20 cellular contexts compared by ENCODE assay signal in the genomic region with DNA sequence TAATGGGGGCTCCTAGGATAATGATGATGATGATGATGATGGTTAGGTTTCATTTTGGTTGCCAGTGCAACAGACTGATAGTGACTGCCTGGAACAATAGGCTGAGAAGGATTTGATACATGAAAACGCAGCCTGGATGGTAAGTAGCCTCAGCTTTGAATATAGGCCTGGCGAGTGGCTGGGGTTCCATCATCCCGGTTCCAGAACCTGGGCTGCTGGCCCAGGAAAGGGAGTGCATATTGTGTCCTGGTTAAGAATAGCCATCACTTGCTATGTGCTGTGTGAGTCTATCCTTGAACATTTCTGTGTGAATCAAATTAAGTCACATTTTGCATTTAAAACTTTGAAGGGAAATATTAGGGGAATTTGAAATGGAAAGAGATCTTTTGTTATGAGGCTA.
DNase-seq lines count a peak whose midpoint lies in the region; ATAC-seq and TF ChIP-seq lines count a peak whose summit lies in the region.
"Had no signal": no experiment of that assay in that cellular context is flagged by ENCODE, and none has a peak within 500 bp of the region (broad histone marks: within the 10 kb centered on the region; RNA-seq: fewer than 3 reads in every experiment).

No MANE protein-coding gene starts in this region.

- H3K27me3 ChIP-seq in DND-41 (ENCODE audit: insufficient read depth, low read length, poor library complexity) (no peaks in the 10 kb centered on the region), DOHH2 (ENCODE audit: control insufficient read depth, low read length) (no peaks in the 10 kb centered on the region)
- H3K27me3 ChIP-seq: BLaER1 treated with 17β-estradiol and CSF1 and Interleukin-3, amounts not matched to agents 10 nM and 100 nM; SJSA1 had no signal

- no peaks in the 10 kb centered on the region for H3K9me3 ChIP-seq in DND-41 (ENCODE audit: insufficient read depth, low read length, severe bottlenecking)
- H3K9me3 ChIP-seq in DOHH2 (ENCODE audit: control insufficient read depth, insufficient read depth, low read length) = no peaks in the 10 kb centered on the region
- H3K9me3 ChIP-seq in OCI-LY7 (ENCODE audit: low read length) = no peaks in the 10 kb centered on the region
- H3K9me3 ChIP-seq: BLaER1 treated with 17β-estradiol and CSF1 and Interleukin-3, amounts not matched to agents 10 nM and 100 nM; Caco-2; SJSA1 had no signal

- H3K79me2 ChIP-seq in DND-41 (ENCODE audit: insufficient read depth, low read length) = peaks cover 95% of the 10 kb centered on the region
- peaks cover 100% of the 10 kb centered on the region for H3K79me2 ChIP-seq in DOHH2 (ENCODE audit: control insufficient read depth, low read length)
- H3K79me2 ChIP-seq in OCI-LY7 (ENCODE audit: insufficient read depth, low read depth, low read length) = peaks cover 88% of the 10 kb centered on the region

- H3K27ac Mint-ChIP-seq in central memory CD8-positive, alpha-beta T cell (ENCODE audit: low read depth) = peak overlapping the region; percentile 64
- no peak overlapping the region for H3K27ac Mint-ChIP-seq in Calu3 (ENCODE audit: unreplicated experiment)
- peak overlapping the region in 1 of 2 donors; percentile 61 for H3K27ac Mint-ChIP-seq in effector memory CD8-positive, alpha-beta T cell

- peaks cover 90% of the 10 kb centered on the region for H3K36me3 ChIP-seq in DND-41 (ENCODE audit: insufficient read depth, low read length)
- H3K36me3 ChIP-seq in DOHH2 (ENCODE audit: control insufficient read depth, low read length) = peaks cover 80% of the 10 kb centered on the region
- peaks cover 61% of the 10 kb centered on the region for H3K36me3 ChIP-seq in OCI-LY7 (ENCODE audit: insufficient read depth, low read length)

- H3F3A ChIP-seq in DOHH2 (ENCODE audit: control insufficient read depth, insufficient read depth) = peaks cover 53% of the 10 kb centered on the region

- peak overlapping the region; percentile 2; the same call in 1 of the 2 replicates for H3K4me2 ChIP-seq in DND-41 (ENCODE audit: insufficient read depth, low read length)
- H3K4me2 ChIP-seq in DOHH2 (ENCODE audit: low read length) = peak overlapping the region; percentile 71
- peak overlapping the region; percentile 30; the same call in 1 of the 2 replicates for H3K4me2 ChIP-seq in OCI-LY7 (ENCODE audit: low read length)

- intact Hi-C loops in OCI-LY7 (cut with micrococcal nuclease; ENCODE audit: unreplicated experiment) = no loop called here
- intact Hi-C loops in Calu3 (cut with micrococcal nuclease; ENCODE audit: unreplicated experiment) = no loop called here

- peaks cover 43% of the 10 kb centered on the region for H3K36me3 Mint-ChIP-seq in central memory CD8-positive, alpha-beta T cell (ENCODE audit: insufficient read depth)
- peaks cover 22% of the 10 kb centered on the region for H3K36me3 Mint-ChIP-seq in Calu3 (ENCODE audit: insufficient read depth, unreplicated experiment)
- peaks cover 29% of the 10 kb centered on the region for H3K36me3 Mint-ChIP-seq in effector memory CD8-positive, alpha-beta T cell (ENCODE audit: insufficient read depth)

- H3K9me2 ChIP-seq in DOHH2 (replicated peaks; ENCODE audit: control insufficient read depth, low read length) (no peaks in the 10 kb centered on the region), OCI-LY7 (ENCODE audit: insufficient read depth, low read length) (no peaks in the 10 kb centered on the region)

- CTCF ChIA-PET in OCI-LY7 (lab: Charles Lee; ENCODE audit: unreplicated experiment) (no interaction called here), Calu3 (lab: Charles Lee) (no interaction called here)

- peaks cover 86% of the 10 kb centered on the region for H3K4me1 ChIP-seq in DND-41 (ENCODE audit: insufficient read depth, low read length)
- H3K4me1 ChIP-seq in DOHH2 (ENCODE audit: control insufficient read depth, low read length) = peaks cover 100% of the 10 kb centered on the region
- peaks cover 90% of the 10 kb centered on the region for H3K4me1 ChIP-seq in OCI-LY7 (ENCODE audit: insufficient read depth, low read length, poor library complexity, severe bottlenecking)
- H3K4me1 ChIP-seq: Caco-2, SJSA1 had no signal

- H2AFZ ChIP-seq in DND-41 (ENCODE audit: low read depth, low read length) (no peak overlapping the region), OCI-LY7 (ENCODE audit: low read length) (no peak overlapping the region)

- DNase-seq in DND-41 (no peak), OCI-LY7 (ENCODE audit: low spot score) (no peak), GM20000 (ENCODE audit: low spot score) (no peak), Calu3 (no peak), NCI-H2081 (lab: John Stamatoyannopoulos, UW) (no peak)
- DNase-seq in central memory CD8-positive, alpha-beta T cell (ENCODE audit: low spot score in 2 of 2) = no peak
- no peak for DNase-seq in effector memory CD8-positive, alpha-beta T cell
- DNase-seq: ACHN; Caco-2; CD4-positive, alpha-beta memory T cell; EL; KBM-7; NCI-H1092; NCI-H1436; NCI-H187 treated with DMSO at 0.1 percent for 48 hours had no signal

- no peak for TF ChIP-seq CTCF in DND-41 (IDR thresholded peaks at IDR 0.05; ENCODE audit: borderline replicate concordance, extremely low read depth, low read length, poor library complexity, severe bottlenecking)
- TF ChIP-seq CTCF in DOHH2 (IDR thresholded peaks at IDR 0.05; ENCODE audit: low read depth, low read length, poor library complexity, severe bottlenecking) = no peak
- TF ChIP-seq CTCF in OCI-LY7 (conservative IDR thresholded peaks at IDR 0.05; ENCODE audit: low read length) = no peak
- TF ChIP-seq CTCF in GM20000 (IDR thresholded peaks at IDR 0.05; ENCODE audit: extremely low read depth, missing control alignments) = no peak
- TF ChIP-seq CTCF in Calu3 (IDR thresholded peaks at IDR 0.05; ENCODE audit: unreplicated experiment) = no peak

- POLR2A ChIA-PET in OCI-LY7 (lab: Charles Lee) = no interaction called here

- H3K4me3 ChIP-seq in DND-41 (ENCODE audit: low read depth in 1 of 2, low read length in 2 of 2) = no peak overlapping the region
- no peak overlapping the region for H3K4me3 ChIP-seq in DOHH2 (ENCODE audit: low read length)
- no peak overlapping the region for H3K4me3 ChIP-seq in OCI-LY7 (ENCODE audit: low read depth, low read length, poor library complexity, severe bottlenecking)
- H3K4me3 ChIP-seq: BLaER1 treated with 17β-estradiol and CSF1 and Interleukin-3, amounts not matched to agents 10 nM and 100 nM; SJSA1 had no signal

- H3K27me3 Mint-ChIP-seq in central memory CD8-positive, alpha-beta T cell = no peaks in the 10 kb centered on the region
- H3K27me3 Mint-ChIP-seq in Calu3 (ENCODE audit: unreplicated experiment) = no peaks in the 10 kb centered on the region
- no peaks in the 10 kb centered on the region for H3K27me3 Mint-ChIP-seq in effector memory CD8-positive, alpha-beta T cell
- H3K27me3 Mint-ChIP-seq: CD4-positive, alpha-beta memory T cell had no signal

- H4K20me1 ChIP-seq in DND-41 (ENCODE audit: insufficient read depth, low read length) (peaks cover 34% of the 10 kb centered on the region; the same call in 1 of the 2 replicates), DOHH2 (ENCODE audit: control insufficient read depth, insufficient read depth, low read depth, low read length) (peaks cover 3% of the 10 kb centered on the region; the same call in 1 of the 2 replicates), OCI-LY7 (ENCODE audit: insufficient read depth, low read length) (peaks cover 62% of the 10 kb centered on the region)

- H3K4me1 Mint-ChIP-seq in central memory CD8-positive, alpha-beta T cell = peaks cover 76% of the 10 kb centered on the region
- H3K4me1 Mint-ChIP-seq in Calu3 (ENCODE audit: low read depth, unreplicated experiment) = peaks cover 16% of the 10 kb centered on the region
- peaks cover 42 to 66% of the 10 kb centered on the region in 2 donors for H3K4me1 Mint-ChIP-seq in effector memory CD8-positive, alpha-beta T cell (ENCODE audit: low read depth in 2 of 2)

- BruUV-seq in OCI-LY7 (replicated peaks; lab: Mats Ljungman, UMichigan) = no TSS peak
- BruUV-seq in Calu3 (replicated peaks; lab: Mats Ljungman, UMichigan) = no TSS peak

- no peaks in the 10 kb centered on the region for H3K9me3 Mint-ChIP-seq in central memory CD8-positive, alpha-beta T cell
- H3K9me3 Mint-ChIP-seq in Calu3 (ENCODE audit: low read depth, unreplicated experiment) = no peaks in the 10 kb centered on the region
- H3K9me3 Mint-ChIP-seq in effector memory CD8-positive, alpha-beta T cell = no peaks in the 10 kb centered on the region
- H3K9me3 Mint-ChIP-seq: CD4-positive, alpha-beta memory T cell had no signal

- no peak overlapping the region for H3K9ac ChIP-seq in DND-41 (ENCODE audit: low read depth, low read length)
- H3K9ac ChIP-seq: BLaER1 treated with 17β-estradiol and CSF1 and Interleukin-3, amounts not matched to agents 10 nM and 100 nM had no signal

- H3K4me3 Mint-ChIP-seq in central memory CD8-positive, alpha-beta T cell = no peak overlapping the region
- H3K4me3 Mint-ChIP-seq in Calu3 (ENCODE audit: low read depth, unreplicated experiment) = no peak overlapping the region
- no peak overlapping the region for H3K4me3 Mint-ChIP-seq in effector memory CD8-positive, alpha-beta T cell

- H3K27ac ChIP-seq in DND-41 (ENCODE audit: low read length) = peak overlapping the region; percentile 99
- peak overlapping the region; percentile 91 for H3K27ac ChIP-seq in DOHH2 (ENCODE audit: low read depth, low read length)
- no peak overlapping the region for H3K27ac ChIP-seq in OCI-LY7 (ENCODE audit: low read depth, low read length, poor library complexity, severe bottlenecking)
- H3K27ac ChIP-seq: BLaER1 treated with 17β-estradiol and CSF1 and Interleukin-3, amounts not matched to agents 10 nM and 100 nM; SJSA1 had no signal

- ATAC-seq in DND-41 (ENCODE audit: insufficient read depth, low read depth) = no peak
- ATAC-seq in central memory CD8-positive, alpha-beta T cell (replicated peaks; ENCODE audit: extremely low read depth, poor library complexity, severe bottlenecking) = no peak
- ATAC-seq in effector memory CD8-positive, alpha-beta T cell (replicated peaks) = no peak
- ATAC-seq: HCT116, Right ventricle myocardium inferior had no signal

Comparison
In these comparisons a context has a peak if more than half of its experiments do, and no peak if none do; other contexts are left out.
1. H3K4me2 ChIP-seq: peak in every context shown above with its lines; median percentile 71 in DOHH2; 30 in OCI-LY7; 2 in DND-41.